ENCODE assay signal across 7 cellular contexts in genomic region chr7:158508321-158508720, GRCh38.
DNase-seq lines count a peak whose midpoint lies in the region; ATAC-seq, FAIRE-seq and TF ChIP-seq lines count a peak whose summit lies in the region.
"Not testable (repeated sequence)": the region's sequence is repeated elsewhere in the genome, so short reads cannot be mapped to it uniquely, and the experiment has no call there.

No MANE protein-coding gene starts in this region.

- CTCF ChIA-PET in PC-3 (lab: Charles Lee), result not testable (repeated sequence)
- CTCF ChIA-PET in K562 (lab: Yijun Ruan, JAX; ENCODE audit: low intra/inter-chr PET ratio), result interaction anchor here (0.7 kb wide), 1 partner anchor 9 kb away, joined by 4 read pairs; no protein-coding TSS in a partner anchor

- not testable (repeated sequence) for BruUV-seq in PC-3 (replicated peaks; lab: Mats Ljungman, UMichigan); K562 (replicated peaks; lab: Mats Ljungman, UMichigan)

- H3K4me2 ChIP-seq in PC-3 (ENCODE audit: low read length), result not testable (repeated sequence)
- H3K4me2 ChIP-seq in K562 (ENCODE audit: insufficient read depth, low read length), result peak overlapping the region; percentile 65

- not testable (repeated sequence) for H3K9me3 ChIP-seq in PC-3 (ENCODE audit: low read length); K562 (replicated peaks; ENCODE audit: control insufficient read depth, insufficient read depth, low read depth, low read length)

- H3K36me3 ChIP-seq in PC-3 (ENCODE audit: low read depth, low read length); K562 (ENCODE audit: control insufficient read depth, insufficient read depth, low read length): not testable (repeated sequence)

- H3K27me3 ChIP-seq in PC-3 (ENCODE audit: low read length), result peaks cover 29% of the 10 kb centered on the region
- peaks cover 40 to 80% of the 10 kb centered on the region in 2 experiments for H3K27me3 ChIP-seq in K562 (ENCODE audit: control insufficient read depth in 2 of 2, insufficient read depth in 2 of 2, low read length in 2 of 2)

- H3K79me2 ChIP-seq in PC-3 (ENCODE audit: low read length); K562 (ENCODE audit: control insufficient read depth, insufficient read depth, low read length): not testable (repeated sequence)

- DNase-seq in DMS79 treated with DMSO at 0.1 percent for 48 hours (lab: John Stamatoyannopoulos, UW) (peak; percentile 53), Kasumi-1 (lab: John Stamatoyannopoulos, UW) (peak; percentile 8 to 40), NCI-H2107 treated with DMSO at 0.1 percent for 48 hours (lab: John Stamatoyannopoulos, UW; ENCODE audit: unreplicated experiment) (peak; percentile 81), PC-3 (peak; percentile 74), K562 (ENCODE audit: extremely low read depth in 1 of 4, low spot score in 3 of 4) (peak; percentile 84 to 92 (median 90)), putamen (ENCODE audit: low spot score) (peak; percentile 73)

- peak; percentile 90 for FAIRE-seq in K562 (lab: Jason Lieb, UNC)

- H3K4me3 ChIP-seq in PC-3 (ENCODE audit: low read length), result not testable (repeated sequence)
- H3K4me3 ChIP-seq in K562, result peak overlapping the region; percentile 26

- ATAC-seq in PC-3 (peak; percentile 95), K562 (peak; percentile 98), esophagus mucosa (peak; percentile 94)

- not testable (repeated sequence) for H3K9me2 ChIP-seq in PC-3 (replicated peaks; ENCODE audit: low read length)

- TF ChIP-seq CTCF in PC-3 (conservative IDR thresholded peaks at IDR 0.05; ENCODE audit: low read depth, low read length); K562 (IDR thresholded peaks at IDR 0.05 in 2 of 3, conservative IDR thresholded peaks at IDR 0.05 in 1 of 3; ENCODE audit: insufficient read depth in 2 of 3, low read depth in 1 of 3, low read length in 3 of 3): not testable (repeated sequence)

- intact Hi-C loops in PC-3 (cut with micrococcal nuclease); K562 (cut with micrococcal nuclease): not testable (repeated sequence)

- H2AFZ ChIP-seq in PC-3 (ENCODE audit: low read length), result not testable (repeated sequence)
- H2AFZ ChIP-seq in K562 (ENCODE audit: low read depth, low read length), result peak overlapping the region; percentile 71

- H4K20me1 ChIP-seq in PC-3 (ENCODE audit: low read length); K562 (replicated peaks; ENCODE audit: control insufficient read depth, insufficient read depth, low read length): not testable (repeated sequence)

- not testable (repeated sequence) for H3K27ac ChIP-seq in PC-3 (ENCODE audit: low read length); K562 (ENCODE audit: extremely low read depth, low read depth, low read length)

- in situ Hi-C loops in K562 (cut with MboI), result not testable (repeated sequence)

- 0 out of 2 replicates have a peak, but pooled peaks have one; percentile 18 for TF ChIP-seq EP300 in K562 (IDR thresholded peaks at IDR 0.05; ENCODE audit: low read length)

- 6% methylated on average over 9 of the region's 16 CpGs for WGBS in K562 (ENCODE audit: insufficient coverage, low coverage, missing lambda C conversion rate)

- not testable (repeated sequence) for H3F3A ChIP-seq in PC-3 (ENCODE audit: low read length, unreplicated experiment)

- H3K9ac ChIP-seq in PC-3 (ENCODE audit: low read length), result not testable (repeated sequence)
- 0 out of 4 replicates have a peak overlapping the region, but pooled peaks of 1 of the 2 experiments have one; percentile 19 for H3K9ac ChIP-seq in K562 (ENCODE audit: insufficient read depth in 1 of 2, low read depth in 2 of 2, low read length in 2 of 2)

- TF ChIP-seq RAD21 in K562 (CRISPR knock-in tag; conservative IDR thresholded peaks at IDR 0.05 in 1 of 2, IDR thresholded peaks at IDR 0.05 in 1 of 2), result not testable (repeated sequence)

- not testable (repeated sequence) for H3K9me1 ChIP-seq in K562 (ENCODE audit: control insufficient read depth, insufficient read depth, low read length)

- POLR2A ChIA-PET in PC-3 (lab: Charles Lee; ENCODE audit: unreplicated experiment), result not testable (repeated sequence)
- POLR2A ChIA-PET in K562 (lab: Yijun Ruan, JAX), result interaction anchor here (0.6 to 1.6 kb wide), 3 partner anchors 10 to 126 kb away, joined by 3 to 5 read pairs (median 4); no protein-coding TSS in a partner anchor

- not testable (repeated sequence) for H3K4me1 ChIP-seq in PC-3 (ENCODE audit: insufficient read depth, low read length)
- peaks cover 6 to 17% of the 10 kb centered on the region in 2 experiments; a peak in 4 of 5 replicates for H3K4me1 ChIP-seq in K562 (replicated peaks in 1 of 2; ENCODE audit: control insufficient read depth in 2 of 2, insufficient read depth in 2 of 2, low read length in 2 of 2)

- not testable (repeated sequence) for TF ChIP-seq POLR2A in K562 (conservative IDR thresholded peaks at IDR 0.05)

TF ChIP-seq in K562, 482 proteins besides CTCF, POLR2A, EP300 and RAD21 (continues in another document):
- TF ChIP-seq MAFG (tag; conservative IDR thresholded peaks at IDR 0.05), result peak; percentile 91
- TF ChIP-seq ESRRA (IDR thresholded peaks at IDR 0.05; ENCODE audit: borderline replicate concordance, low read depth), result peak; percentile 44; the same call in 1 of the 2 replicates
- peak; percentile 62; the same call in 1 of the 2 replicates for TF ChIP-seq HDAC2 (IDR thresholded peaks at IDR 0.05)
- TF ChIP-seq RFX1 (IDR thresholded peaks at IDR 0.05), result peak; percentile 27; the same call in 1 of the 2 replicates
- peak; percentile 39; the same call in 1 of the 2 replicates for TF ChIP-seq MAX (CRISPR knock-in tag; IDR thresholded peaks at IDR 0.05)
- TF ChIP-seq ARID4B (CRISPR knock-in tag; IDR thresholded peaks at IDR 0.05), result 0 out of 2 replicates have a peak, but pooled peaks have one; percentile 31
- peak; percentile 96 for TF ChIP-seq CTBP1 (IDR thresholded peaks at IDR 0.05; ENCODE audit: borderline replicate concordance)
- TF ChIP-seq ARID1B (IDR thresholded peaks at IDR 0.05), result peak; percentile 33
- peak; percentile 41; the same call in 1 of the 2 replicates for TF ChIP-seq SMARCA4 (IDR thresholded peaks at IDR 0.05)
- peak; percentile 92 for TF ChIP-seq MAFF (IDR thresholded peaks at IDR 0.05; ENCODE audit: low read length)
- TF ChIP-seq ELF1 (tag; IDR thresholded peaks at IDR 0.05), result peak; percentile 88; the same call in 1 of the 2 replicates
- TF ChIP-seq DPF2 (IDR thresholded peaks at IDR 0.05), result peak; percentile 43
- peak in 1 of 2 experiments; percentile 9 for TF ChIP-seq E2F6 (IDR thresholded peaks at IDR 0.05; ENCODE audit: borderline replicate concordance in 1 of 2, extremely low read depth in 1 of 2, insufficient read depth in 1 of 2, insufficient read length in 1 of 2, low read depth in 1 of 2, low read length in 1 of 2, poor library complexity in 1 of 2, severe bottlenecking in 1 of 2)
- TF ChIP-seq TFAP4 (CRISPR knock-in tag; IDR thresholded peaks at IDR 0.05; ENCODE audit: borderline replicate concordance), result peak; percentile 29; the same call in 1 of the 2 replicates
- TF ChIP-seq TRIM24 (IDR thresholded peaks at IDR 0.05), result peak in 1 of 2 experiments; percentile 51; a peak in 1 of 4 replicates

Comparison
In these comparisons a context has a peak if more than half of its experiments do, and no peak if none do; other contexts are left out.
1. DNase-seq: peak in every context shown above with its lines; median percentile 90 in K562; 81 in NCI-H2107 treated with DMSO at 0.1 percent for 48 hours; 74 in PC-3; 73 in putamen; 53 in DMS79 treated with DMSO at 0.1 percent for 48 hours; 24 in Kasumi-1.